In genomic region chr9:20658677-20659473, GRCh38 we compare ENCODE assay signal across 8 cellular contexts. TPM values are rescaled to one million over a fixed set of nuclear protein-coding genes. Genes with fewer than 3 reads are reported as not detected.
DNase-seq lines count a peak whose midpoint lies in the region; ATAC-seq and TF ChIP-seq lines count a peak whose summit lies in the region.

No MANE protein-coding gene starts in this region.

- TF ChIP-seq CTCF in thoracic aorta (IDR thresholded peaks at IDR 0.05), result no peak

- no peaks in the 10 kb centered on the region for H3K9me3 Mint-ChIP-seq in activated T-cell treated with anti-CD3 and anti-CD28 coated beads, Interleukin-2, amount 50 U/mL, for 24 hours
- H3K9me3 Mint-ChIP-seq in activated naive CD8-positive, alpha-beta T cell (ENCODE audit: low read depth), result no peaks in the 10 kb centered on the region

- DNase-seq in activated T-cell treated with anti-CD3 and anti-CD28 coated beads, Interleukin-2, amount 50 U/mL, for 24 hours, result no peak
- DNase-seq in activated T-cell treated with anti-CD3 and anti-CD28 coated beads, Interleukin-2, amount 50 U/mL, for 1 hour, result no peak
- DNase-seq in thoracic aorta (ENCODE audit: low spot score), result no peak
- DNase-seq in activated effector memory CD4-positive, alpha-beta T cell treated with Interleukin-2 at 50 U/mL for 16 hours, result no peak

- no peaks in the 10 kb centered on the region for H3K27me3 ChIP-seq in iPS-20b (ENCODE audit: insufficient read depth, low read length)
- H3K27me3 ChIP-seq in thoracic aorta (replicated peaks; ENCODE audit: insufficient read depth), result no peaks in the 10 kb centered on the region

- peak overlapping the region; percentile 78 for H3K4me3 ChIP-seq in iPS-20b (ENCODE audit: low read length)
- H3K4me3 ChIP-seq in thoracic aorta, result peak overlapping the region; percentile 55

- no peak for ATAC-seq in thoracic aorta (ENCODE audit: insufficient number of reproducible peaks, low FRiP score, low read depth)
- ATAC-seq in HG02870 (IDR thresholded peaks at IDR 0.05; ENCODE audit: unreplicated experiment), result no peak
- ATAC-seq in GM21528 (IDR thresholded peaks at IDR 0.05; ENCODE audit: low FRiP score, unreplicated experiment), result no peak

- H3K4me1 Mint-ChIP-seq in activated T-cell treated with anti-CD3 and anti-CD28 coated beads, Interleukin-2, amount 50 U/mL, for 24 hours (ENCODE audit: low read depth), result peaks cover 7% of the 10 kb centered on the region
- peaks cover 3% of the 10 kb centered on the region for H3K4me1 Mint-ChIP-seq in activated naive CD8-positive, alpha-beta T cell (ENCODE audit: low read depth)

- H3K27ac ChIP-seq in iPS-20b (ENCODE audit: low read length) (no peak overlapping the region), thoracic aorta (no peak overlapping the region)

- H3K9ac ChIP-seq in iPS-20b (ENCODE audit: low read depth, low read length), result peak overlapping the region; percentile 76

- no peaks in the 10 kb centered on the region for H3K27me3 Mint-ChIP-seq in activated T-cell treated with anti-CD3 and anti-CD28 coated beads, Interleukin-2, amount 50 U/mL, for 24 hours
- H3K27me3 Mint-ChIP-seq in activated naive CD8-positive, alpha-beta T cell, result peaks cover 3% of the 10 kb centered on the region

- H3K36me3 ChIP-seq in iPS-20b (ENCODE audit: insufficient read depth, low read depth, low read length), result no peaks in the 10 kb centered on the region
- no peaks in the 10 kb centered on the region for H3K36me3 ChIP-seq in thoracic aorta

- H3K4me1 ChIP-seq in iPS-20b (ENCODE audit: insufficient read depth, low read length) (peaks cover 19% of the 10 kb centered on the region), thoracic aorta (ENCODE audit: control insufficient read depth in 1 of 2, low read depth in 2 of 2) (no peaks in the 10 kb centered on the region)

- H3K36me3 Mint-ChIP-seq in activated T-cell treated with anti-CD3 and anti-CD28 coated beads, Interleukin-2, amount 50 U/mL, for 24 hours (ENCODE audit: low read depth), result no peaks in the 10 kb centered on the region
- H3K36me3 Mint-ChIP-seq in activated naive CD8-positive, alpha-beta T cell, result peaks cover 2% of the 10 kb centered on the region

- no peaks in the 10 kb centered on the region; the same call in 1 of the 2 replicates for H3K9me3 ChIP-seq in iPS-20b (ENCODE audit: insufficient read depth, low read depth, low read length)
- H3K9me3 ChIP-seq in thoracic aorta, result no peaks in the 10 kb centered on the region

- H3K27ac Mint-ChIP-seq in activated T-cell treated with anti-CD3 and anti-CD28 coated beads, Interleukin-2, amount 50 U/mL, for 24 hours, result peak overlapping the region; percentile 42
- peak overlapping the region; percentile 64 for H3K27ac Mint-ChIP-seq in activated naive CD8-positive, alpha-beta T cell

- no peak overlapping the region for H3K4me3 Mint-ChIP-seq in activated T-cell treated with anti-CD3 and anti-CD28 coated beads, Interleukin-2, amount 50 U/mL, for 24 hours
- H3K4me3 Mint-ChIP-seq in activated naive CD8-positive, alpha-beta T cell, result no peak overlapping the region

RNA-seq across cellular contexts. Expression of gene FOCAD, which starts 25.2 kb away (rescaled TPM):
- total RNA-seq in thoracic aorta, result 10 to 100 TPM; 33.1 to 45.9 TPM

RNA-seq across cellular contexts. Expression of gene MLLT3, which starts 36.6 kb away (rescaled TPM):
- total RNA-seq in thoracic aorta, result 1 to 10 TPM; 8.1 to 9.6 TPM
